In genomic region chr12:613996-614726, GRCh38 we compare ENCODE assay signal across 9 cellular contexts. TPM values are rescaled to one million over a fixed set of nuclear protein-coding genes. Genes with fewer than 3 reads are reported as not detected.
DNase-seq lines count a peak whose midpoint lies in the region; TF ChIP-seq lines count a peak whose summit lies in the region.
"Had no signal": no experiment of that assay in that cellular context is flagged by ENCODE, and none has a peak within 500 bp of the region (broad histone marks: within the 10 kb centered on the region; RNA-seq: fewer than 3 reads in every experiment).

No MANE protein-coding gene starts in this region.

- no peak overlapping the region for H3K27ac ChIP-seq in ovary

- intact Hi-C loops in ovary (cut with DNase I): no loop called here

- H3K9me3 Mint-ChIP-seq in nephron progenitor cell (no peaks in the 10 kb centered on the region), immature natural killer cell (no peaks in the 10 kb centered on the region)

- H3K36me3 Mint-ChIP-seq in nephron progenitor cell (ENCODE audit: low read depth): no peaks in the 10 kb centered on the region
- no peaks in the 10 kb centered on the region for H3K36me3 Mint-ChIP-seq in immature natural killer cell

- no peaks in the 10 kb centered on the region for H3K9me3 ChIP-seq in ovary

- H3K4me3 ChIP-seq in cardiac fibroblast (replicated peaks in 1 of 2; ENCODE audit: low read depth in 2 of 2, low read length in 2 of 2): no peak overlapping the region
- no peak overlapping the region for H3K4me3 ChIP-seq in ovary

- no peak overlapping the region for H3K4me3 Mint-ChIP-seq in nephron progenitor cell
- H3K4me3 Mint-ChIP-seq in immature natural killer cell: no peak overlapping the region

- peak; percentile 14 for DNase-seq in NK-92 treated with Interleukin-12 subunit alpha and Interleukin-12 subunit beta, amount 100 ng/mL, for 24 hours (lab: John Stamatoyannopoulos, UW)
- no peak for DNase-seq in NK-92 (lab: John Stamatoyannopoulos, UW; ENCODE audit: unreplicated experiment)
- DNase-seq in NCI-H460 (ENCODE audit: extremely low read depth, low read depth): peak; percentile 33
- peak; percentile 18 to 22 for DNase-seq in cardiac fibroblast (ENCODE audit: low read depth in 2 of 2)
- no peak for DNase-seq in nephron progenitor cell
- DNase-seq in immature natural killer cell: no peak
- DNase-seq in HPDE6-E6E7 (ENCODE audit: extremely low spot score): no peak
- DNase-seq in ovary: no peak

- WGBS in ovary, 3 donors: 67 to 74% (median 72%) methylated on average over 10 of the region's 10 CpGs

- no peaks in the 10 kb centered on the region for H3K4me1 ChIP-seq in ovary (ENCODE audit: insufficient read depth)

- no peak for TF ChIP-seq CTCF in cardiac fibroblast (IDR thresholded peaks at IDR 0.05; ENCODE audit: low read depth, low read length)
- peak; percentile 9 for TF ChIP-seq CTCF in nephron progenitor cell (IDR thresholded peaks at IDR 0.05)
- TF ChIP-seq CTCF in ovary (IDR thresholded peaks at IDR 0.05): no peak

- peaks cover 12% of the 10 kb centered on the region for H3K27me3 Mint-ChIP-seq in nephron progenitor cell (ENCODE audit: low read depth, poor library complexity)
- peaks cover 0 to 5% (median 4%) of the 10 kb centered on the region in 3 donors for H3K27me3 Mint-ChIP-seq in immature natural killer cell (ENCODE audit: low read depth in 3 of 3)

- TF ChIP-seq POLR2A in ovary (IDR thresholded peaks at IDR 0.05): no peak

- TF ChIP-seq EP300 in ovary (IDR thresholded peaks at IDR 0.05): no peak

- no peaks in the 10 kb centered on the region for H3K27me3 ChIP-seq in ovary

- no peak overlapping the region for H3K27ac Mint-ChIP-seq in nephron progenitor cell
- no peak overlapping the region for H3K27ac Mint-ChIP-seq in immature natural killer cell

- H3K4me1 Mint-ChIP-seq in nephron progenitor cell: peaks cover 32% of the 10 kb centered on the region
- peaks cover 31 to 40% of the 10 kb centered on the region in 2 donors for H3K4me1 Mint-ChIP-seq in immature natural killer cell

- H3K36me3 ChIP-seq in ovary: no peaks in the 10 kb centered on the region

RNA-seq across cellular contexts. Expression of gene NINJ2, which starts 49.1 kb away (rescaled TPM):
- total RNA-seq in NCI-H460 (2014; rRNA removed; shearing (Covaris generic)): 0.45 TPM in 1 of 2 replicates, not detected in the other
- polyA plus RNA-seq in NCI-H460 (2014; cell fraction: nucleus; rRNA removed): 0.24 TPM in 1 of 2 replicates, not detected in the other
- polyA plus RNA-seq in immature natural killer cell (10 to 100 TPM; 18.2 to 42.3 (median 25.7) TPM), ovary (1 to 10 TPM in 1 of 2 donors, under 1 TPM in 1; 0.82 to 2.2 TPM)
- 1 to 10 TPM in 3 of 7 donors, under 1 TPM in 2, not detected in 2; 0.48 to 3.4 (median 1.4) TPM for total RNA-seq in ovary
- polyA plus RNA-seq: neural cell had no signal

Comparison
In these comparisons a context has a peak if more than half of its experiments do, and no peak if none do; other contexts are left out.
1. DNase-seq: peak in NK-92 treated with Interleukin-12 subunit alpha and Interleukin-12 subunit beta, amount 100 ng/mL, for 24 hours (single experiment), NCI-H460 (single experiment) and cardiac fibroblast (2 of 2); none in NK-92 (single experiment), nephron progenitor cell (single experiment), immature natural killer cell (0 of 3), HPDE6-E6E7 (single experiment) and ovary (0 of 5).